ENCODE assay signal across 20 cellular contexts in the genomic region with DNA sequence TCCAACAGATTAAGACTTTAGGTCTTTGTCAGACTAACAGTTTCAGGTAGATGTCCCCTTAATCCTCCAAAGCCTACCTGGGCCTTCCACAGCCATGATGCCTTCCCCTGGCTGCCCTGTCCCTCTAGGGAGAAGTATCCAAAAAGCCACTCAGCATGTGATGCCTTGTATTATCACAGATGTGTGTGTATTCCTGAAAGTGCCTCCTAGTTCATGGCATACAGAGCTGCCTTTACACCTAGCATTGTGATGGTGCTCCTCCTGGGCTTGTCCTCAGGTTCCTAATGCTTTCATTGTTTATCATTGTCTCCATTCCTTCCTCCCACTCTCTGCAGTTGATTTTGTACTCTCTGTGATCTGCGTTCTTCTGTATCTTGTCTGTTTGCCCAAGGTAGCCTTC. TPM values are rescaled to one million over a fixed set of nuclear protein-coding genes. Genes with fewer than 3 reads are reported as not detected.
DNase-seq lines count a peak whose midpoint lies in the region; ATAC-seq and TF ChIP-seq lines count a peak whose summit lies in the region.
"Had no signal": no experiment of that assay in that cellular context is flagged by ENCODE, and none has a peak within 500 bp of the region (broad histone marks: within the 10 kb centered on the region; RNA-seq: fewer than 3 reads in every experiment).

No MANE protein-coding gene starts in this region.

- H2AFZ ChIP-seq in PC-9: no peak overlapping the region
- no peak overlapping the region for H2AFZ ChIP-seq in neural progenitor cell (replicated peaks)

- peaks cover 18% of the 10 kb centered on the region; the same call in 1 of the 2 replicates for H3K36me3 ChIP-seq in PC-9 (ENCODE audit: low read depth)
- peaks cover 14 to 28% of the 10 kb centered on the region in 2 donors for H3K36me3 ChIP-seq in duodenal mucosa (ENCODE audit: control insufficient read depth in 1 of 2, insufficient read depth in 2 of 2, low read length in 2 of 2)
- H3K36me3 ChIP-seq in neural progenitor cell: no peaks in the 10 kb centered on the region
- H3K36me3 ChIP-seq in suprapubic skin: peaks cover 10% of the 10 kb centered on the region

- no peak for TF ChIP-seq CTCF in PC-9 (conservative IDR thresholded peaks at IDR 0.05)
- no peak for TF ChIP-seq CTCF in neural progenitor cell (IDR thresholded peaks at IDR 0.05)
- no peak for TF ChIP-seq CTCF in suprapubic skin (IDR thresholded peaks at IDR 0.05)

- no peaks in the 10 kb centered on the region for H3K9me3 ChIP-seq in PC-9 (ENCODE audit: insufficient read depth, low read depth)
- H3K9me3 ChIP-seq in duodenal mucosa (ENCODE audit: control insufficient read depth in 1 of 2, low read length in 2 of 2): no peaks in the 10 kb centered on the region
- no peaks in the 10 kb centered on the region for H3K9me3 ChIP-seq in neural progenitor cell (ENCODE audit: low read depth)
- no peaks in the 10 kb centered on the region for H3K9me3 ChIP-seq in suprapubic skin

- H4K20me1 ChIP-seq in PC-9 (ENCODE audit: insufficient read depth) (no peaks in the 10 kb centered on the region), neural progenitor cell (ENCODE audit: low read depth) (no peaks in the 10 kb centered on the region)

- H3K9me3 Mint-ChIP-seq in neural progenitor cell: no peaks in the 10 kb centered on the region
- H3K9me3 Mint-ChIP-seq in activated CD4-positive, alpha-beta T cell treated with anti-CD3 and anti-CD28 coated beads for 36 hours (ENCODE audit: low read depth): no peaks in the 10 kb centered on the region
- H3K9me3 Mint-ChIP-seq: activated naive CD8-positive, alpha-beta T cell treated with anti-CD3 and anti-CD28 coated beads for 36 hours; activated T-helper 1 cell treated with anti-CD3 and anti-CD28 coated beads, Interleukin-12 subunit alpha, Interleukin-12 subunit beta, Interleukin-2, Interleukin-4 antibody, amounts not matched to agents 30 ng/mL and 10 ng/mL and 1 ng/mL, durations not matched to agents 14 hours and 24 hours and 36 hours; naive B cell had no signal

- peak overlapping the region; percentile 8 for H3K27ac Mint-ChIP-seq in neural progenitor cell
- H3K27ac Mint-ChIP-seq in activated CD4-positive, alpha-beta T cell treated with anti-CD3 and anti-CD28 coated beads for 36 hours: no peak overlapping the region
- H3K27ac Mint-ChIP-seq: activated naive CD8-positive, alpha-beta T cell treated with anti-CD3 and anti-CD28 coated beads for 36 hours; activated T-helper 1 cell treated with anti-CD3 and anti-CD28 coated beads, Interleukin-12 subunit alpha, Interleukin-12 subunit beta, Interleukin-2, Interleukin-4 antibody, amounts not matched to agents 30 ng/mL and 10 ng/mL and 1 ng/mL, durations not matched to agents 14 hours and 24 hours and 36 hours had no signal

- H3K4me1 Mint-ChIP-seq in neural progenitor cell: no peaks in the 10 kb centered on the region
- peaks cover 23% of the 10 kb centered on the region for H3K4me1 Mint-ChIP-seq in activated CD4-positive, alpha-beta T cell treated with anti-CD3 and anti-CD28 coated beads for 36 hours

- intact Hi-C loops in PC-9 (cut with micrococcal nuclease; ENCODE audit: unreplicated experiment): loop anchor here (2.0 kb wide), 1 partner anchor 14 kb away; no protein-coding TSS in a partner anchor
- intact Hi-C loops in activated CD4-positive, alpha-beta T cell treated with anti-CD3 and anti-CD28 coated beads for 36 hours (cut with DNase I, micrococcal nuclease): no loop called here

- POLR2A ChIA-PET in PC-9 (lab: Charles Lee; ENCODE audit: unreplicated experiment): no interaction called here
- POLR2A ChIA-PET in activated CD4-positive, alpha-beta T cell treated with anti-CD3 and anti-CD28 coated beads for 36 hours (lab: Charles Lee): no interaction called here

- ATAC-seq in activated CD4-positive, alpha-beta T cell treated with anti-CD3 and anti-CD28 coated beads for 36 hours: no peak
- ATAC-seq in HG03097 (IDR thresholded peaks at IDR 0.05; ENCODE audit: low FRiP score, unreplicated experiment) (no peak), GM21360 (IDR thresholded peaks at IDR 0.05; ENCODE audit: unreplicated experiment) (no peak)

- H3F3A ChIP-seq in PC-9 (ENCODE audit: insufficient read depth, low read depth) (peaks cover 13% of the 10 kb centered on the region; the same call in 1 of the 2 replicates), neural progenitor cell (ENCODE audit: low read depth) (no peaks in the 10 kb centered on the region)

- BruUV-seq in PC-9 (replicated peaks; lab: Mats Ljungman, UMichigan): no TSS peak

- H3K4me1 ChIP-seq in PC-9 (replicated peaks; ENCODE audit: insufficient read depth) (peaks cover 45% of the 10 kb centered on the region), duodenal mucosa (ENCODE audit: control insufficient read depth in 1 of 2, insufficient read depth in 2 of 2, low read length in 2 of 2) (peaks cover 10 to 16% of the 10 kb centered on the region in 2 donors), neural progenitor cell (peaks cover 6% of the 10 kb centered on the region), suprapubic skin (peaks cover 18% of the 10 kb centered on the region)

- no peak for DNase-seq in PC-9
- DNase-seq in neural progenitor cell (ENCODE audit: low spot score): no peak
- no peak for DNase-seq in suprapubic skin (ENCODE audit: low spot score in 2 of 2)
- DNase-seq in NCI-H1694 treated with DMSO at 0.1 percent for 48 hours (lab: John Stamatoyannopoulos, UW): no peak
- no peak for DNase-seq in activated CD4-positive, alpha-beta T cell treated with anti-CD3 and anti-CD28 coated beads for 36 hours
- DNase-seq: activated CD4-positive, alpha-beta T cell treated with anti-CD3 and anti-CD28 coated beads for 4 hours; activated naive CD8-positive, alpha-beta T cell treated with anti-CD3 and anti-CD28 coated beads for 36 hours; DMS79 treated with DMSO at 0.1 percent for 48 hours; dorsolateral prefrontal cortex; KG1; naive B cell; NCI-H2081; NCI-H446 treated with DMSO at 0.1 percent for 48 hours; posterior cingulate gyrus; stimulated activated CD4-positive, alpha-beta T cell treated with anti-CD3 and anti-CD28 coated beads, Interleukin-12 subunit alpha, Interleukin-12 subunit beta, amount 100 ng/mL, for 4 hours had no signal

- no peak overlapping the region for H3K4me2 ChIP-seq in PC-9
- H3K4me2 ChIP-seq in neural progenitor cell: no peak overlapping the region

- H3K9ac ChIP-seq in duodenal mucosa (ENCODE audit: low read depth in 1 of 2, low read length in 2 of 2): no peak overlapping the region
- no peak overlapping the region for H3K9ac ChIP-seq in neural progenitor cell

- H3K4me3 Mint-ChIP-seq in neural progenitor cell: no peak overlapping the region
- H3K4me3 Mint-ChIP-seq in activated CD4-positive, alpha-beta T cell treated with anti-CD3 and anti-CD28 coated beads for 36 hours: no peak overlapping the region
- H3K4me3 Mint-ChIP-seq: activated naive CD8-positive, alpha-beta T cell treated with anti-CD3 and anti-CD28 coated beads for 36 hours; activated T-helper 1 cell treated with anti-CD3 and anti-CD28 coated beads, Interleukin-12 subunit alpha, Interleukin-12 subunit beta, Interleukin-2, Interleukin-4 antibody, amounts not matched to agents 30 ng/mL and 10 ng/mL and 1 ng/mL, durations not matched to agents 14 hours and 24 hours and 36 hours; naive B cell had no signal

- peaks cover 36% of the 10 kb centered on the region for H3K79me2 ChIP-seq in PC-9 (ENCODE audit: low read depth)
- H3K79me2 ChIP-seq in neural progenitor cell (ENCODE audit: low read depth): no peaks in the 10 kb centered on the region

- H3K36me3 Mint-ChIP-seq in neural progenitor cell: peaks cover 9% of the 10 kb centered on the region
- H3K36me3 Mint-ChIP-seq in activated CD4-positive, alpha-beta T cell treated with anti-CD3 and anti-CD28 coated beads for 36 hours (ENCODE audit: low read depth): peaks cover 6% of the 10 kb centered on the region
- H3K36me3 Mint-ChIP-seq: naive B cell had no signal

- H3K4me3 ChIP-seq in PC-9 (no peak overlapping the region), duodenal mucosa (ENCODE audit: low read depth in 1 of 2, low read length in 2 of 2) (no peak overlapping the region), neural progenitor cell (no peak overlapping the region), suprapubic skin (no peak overlapping the region)
- H3K4me3 ChIP-seq: dorsolateral prefrontal cortex had no signal

- no peaks in the 10 kb centered on the region for H3K9me2 ChIP-seq in PC-9 (ENCODE audit: insufficient read depth)

- H3K27ac ChIP-seq in PC-9 (peak overlapping the region; percentile 23; the same call in 1 of the 2 replicates), duodenal mucosa (ENCODE audit: low read depth, low read length) (peak overlapping the region; percentile 21), neural progenitor cell (no peak overlapping the region), suprapubic skin (peak overlapping the region; percentile 1)
- H3K27ac ChIP-seq: dorsolateral prefrontal cortex, RWPE1 had no signal

- 96% methylated on average over 1 of the region's 1 CpG for WGBS in suprapubic skin

- CTCF ChIA-PET in PC-9 (lab: Charles Lee): no interaction called here
- CTCF ChIA-PET in activated CD4-positive, alpha-beta T cell treated with anti-CD3 and anti-CD28 coated beads for 36 hours (lab: Charles Lee): no interaction called here

- H3K27me3 Mint-ChIP-seq in neural progenitor cell (ENCODE audit: insufficient read depth, low read depth): peaks cover 2% of the 10 kb centered on the region
- H3K27me3 Mint-ChIP-seq in activated CD4-positive, alpha-beta T cell treated with anti-CD3 and anti-CD28 coated beads for 36 hours: no peaks in the 10 kb centered on the region
- H3K27me3 Mint-ChIP-seq: activated naive CD8-positive, alpha-beta T cell treated with anti-CD3 and anti-CD28 coated beads for 36 hours; naive B cell had no signal

- H3K27me3 ChIP-seq in PC-9 (ENCODE audit: insufficient read depth, low read depth) (no peaks in the 10 kb centered on the region), duodenal mucosa (ENCODE audit: control insufficient read depth in 1 of 2, insufficient read depth in 2 of 2, low read length in 2 of 2) (no peaks in the 10 kb centered on the region), neural progenitor cell (no peaks in the 10 kb centered on the region), suprapubic skin (no peaks in the 10 kb centered on the region)
- H3K27me3 ChIP-seq: dorsolateral prefrontal cortex had no signal

- no peak for TF ChIP-seq EP300 in suprapubic skin (IDR thresholded peaks at IDR 0.05)

- no peak for TF ChIP-seq POLR2A in suprapubic skin (IDR thresholded peaks at IDR 0.05)

RNA-seq across cellular contexts. Expression of gene CMSS1, which starts 43.6 kb away (rescaled TPM):
- 96.8 and 98.9 TPM in 2 replicates for total RNA-seq in PC-9 (2021)
- total RNA-seq in neural progenitor cell (ENCODE audit: low replicate concordance): 32.8 and 56.3 TPM in 2 replicates
- total RNA-seq in suprapubic skin: 10 to 100 TPM; 13.2 to 17.1 (median 13.5) TPM
- total RNA-seq in activated CD4-positive, alpha-beta T cell treated with anti-CD3 and anti-CD28 coated beads for 36 hours: 10 to 100 TPM; 94.0 to 96.3 TPM
